In the genomic region with DNA sequence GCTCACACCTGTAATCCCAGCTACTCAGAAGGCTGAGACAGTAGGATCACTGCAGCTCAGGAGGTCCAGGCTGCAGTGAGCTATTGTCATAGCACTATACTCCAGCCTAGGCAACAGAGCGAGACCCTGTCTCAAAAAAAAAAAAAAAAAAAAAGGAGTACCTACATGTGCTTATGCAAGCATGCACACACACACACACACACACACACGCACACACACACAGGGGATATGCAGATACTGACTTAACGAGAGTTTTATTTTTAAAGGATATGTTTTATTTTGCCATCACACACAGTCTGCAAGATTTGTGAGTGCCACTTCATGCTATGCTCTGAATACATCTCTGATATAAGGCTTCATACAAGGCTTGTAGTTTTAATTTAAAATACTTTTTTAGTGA, we compare ENCODE assay signal across 6 cellular contexts.
"Had no signal": no experiment of that assay in that cellular context is flagged by ENCODE, and none has a peak within 500 bp of the region (broad histone marks: within the 10 kb centered on the region; RNA-seq: fewer than 3 reads in every experiment).

No MANE protein-coding gene starts in this region.

- H3K4me3 ChIP-seq: GM23248, K562 had no signal

- H3K9ac ChIP-seq: GM23248 had no signal

- H3K27ac ChIP-seq: GM23248 had no signal

- ATAC-seq: K562 had no signal

- DNase-seq: GM23248, H9, HCEC 1CT, IMR-90, KG1 had no signal

- H3K27ac Mint-ChIP-seq: H9 had no signal

- H3K4me3 Mint-ChIP-seq: H9 had no signal
